In the genomic region with DNA sequence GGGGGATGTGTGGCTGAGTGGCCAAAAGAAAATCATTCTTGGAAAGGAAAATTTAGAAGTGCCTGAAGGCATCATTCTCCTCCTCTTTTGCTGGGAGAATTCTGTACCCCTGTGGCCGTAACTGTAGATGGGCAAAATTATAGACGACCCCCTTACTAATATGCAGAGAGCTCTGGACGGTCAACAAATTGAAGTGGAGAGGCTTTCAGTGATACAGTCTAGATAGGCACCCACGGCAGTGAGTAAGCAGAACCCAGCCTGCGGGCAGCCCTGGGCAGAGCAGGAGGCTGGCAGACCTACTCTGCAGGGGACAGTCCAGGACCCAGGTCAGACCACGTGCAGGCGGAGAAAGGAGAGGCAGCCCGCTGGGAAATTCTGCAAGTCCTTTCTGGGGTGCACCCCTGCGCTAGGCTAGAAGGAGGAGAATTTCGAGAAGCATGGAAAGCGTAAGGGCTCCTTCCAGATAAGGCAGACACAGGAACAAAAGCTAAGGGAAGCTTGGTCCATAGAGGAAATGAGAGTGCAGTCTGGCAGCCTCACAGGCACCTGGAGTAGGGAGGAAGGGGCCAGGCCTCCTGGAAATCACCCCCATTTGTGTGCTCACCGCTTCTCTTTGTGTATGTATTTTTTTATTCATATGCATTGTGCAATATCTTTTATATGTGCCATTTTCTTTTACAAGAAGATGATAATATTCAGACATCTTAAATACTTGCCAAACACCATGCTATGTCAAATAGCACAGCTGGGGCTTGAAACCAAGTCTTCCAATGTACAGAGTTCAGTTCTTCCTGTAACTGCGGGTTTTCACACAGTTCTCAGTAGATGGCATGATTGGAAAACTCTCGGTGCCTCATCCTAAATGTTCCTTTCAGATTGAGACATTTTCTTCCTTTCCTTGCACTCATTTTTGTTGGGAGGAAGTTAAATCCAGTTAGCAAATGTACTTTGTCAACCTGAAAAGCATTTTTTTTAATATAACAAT, we compare ENCODE assay signal across 1 cellular context.
TF ChIP-seq lines count a peak whose summit lies in the region.

No MANE protein-coding gene starts in this region.

TF ChIP-seq in K562, 482 proteins besides CTCF, POLR2A, EP300 and RAD21:
- TF ChIP-seq PHB (CRISPR knock-in tag; IDR thresholded peaks at IDR 0.05) (no peak), CEBPG (CRISPR knock-in tag; IDR thresholded peaks at IDR 0.05) (no peak), CEBPG (tag; conservative IDR thresholded peaks at IDR 0.05 in 1 of 2, IDR thresholded peaks at IDR 0.05 in 1 of 2) (0 out of 4 replicates have a peak, but pooled peaks of 1 of the 2 experiments have one; percentile 8), CEBPB (tag; IDR thresholded peaks at IDR 0.05) (peak; percentile 56)
- TF ChIP-seq, protein P1, sequence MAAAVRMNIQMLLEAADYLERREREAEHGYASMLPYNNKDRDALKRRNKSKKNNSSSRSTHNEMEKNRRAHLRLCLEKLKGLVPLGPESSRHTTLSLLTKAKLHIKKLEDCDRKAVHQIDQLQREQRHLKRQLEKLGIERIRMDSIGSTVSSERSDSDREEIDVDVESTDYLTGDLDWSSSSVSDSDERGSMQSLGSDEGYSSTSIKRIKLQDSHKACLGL (CRISPR knock-in tag; IDR thresholded peaks at IDR 0.05; ENCODE audit: borderline replicate concordance, poor library complexity, severe bottlenecking), result no peak
- TF ChIP-seq, protein P2, sequence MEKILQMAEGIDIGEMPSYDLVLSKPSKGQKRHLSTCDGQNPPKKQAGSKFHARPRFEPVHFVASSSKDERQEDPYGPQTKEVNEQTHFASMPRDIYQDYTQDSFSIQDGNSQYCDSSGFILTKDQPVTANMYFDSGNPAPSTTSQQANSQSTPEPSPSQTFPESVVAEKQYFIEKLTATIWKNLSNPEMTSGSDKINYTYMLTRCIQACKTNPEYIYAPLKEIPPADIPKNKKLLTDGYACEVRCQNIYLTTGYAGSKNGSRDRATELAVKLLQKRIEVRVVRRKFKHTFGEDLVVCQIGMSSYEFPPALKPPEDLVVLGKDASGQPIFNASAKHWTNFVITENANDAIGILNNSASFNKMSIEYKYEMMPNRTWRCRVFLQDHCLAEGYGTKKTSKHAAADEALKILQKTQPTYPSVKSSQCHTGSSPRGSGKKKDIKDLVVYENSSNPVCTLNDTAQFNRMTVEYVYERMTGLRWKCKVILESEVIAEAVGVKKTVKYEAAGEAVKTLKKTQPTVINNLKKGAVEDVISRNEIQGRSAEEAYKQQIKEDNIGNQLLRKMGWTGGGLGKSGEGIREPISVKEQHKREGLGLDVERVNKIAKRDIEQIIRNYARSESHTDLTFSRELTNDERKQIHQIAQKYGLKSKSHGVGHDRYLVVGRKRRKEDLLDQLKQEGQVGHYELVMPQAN (IDR thresholded peaks at IDR 0.05; ENCODE audit: borderline replicate concordance), result no peak
